Comparison of ENCODE assay signal across 8 cellular contexts in the genomic region with DNA sequence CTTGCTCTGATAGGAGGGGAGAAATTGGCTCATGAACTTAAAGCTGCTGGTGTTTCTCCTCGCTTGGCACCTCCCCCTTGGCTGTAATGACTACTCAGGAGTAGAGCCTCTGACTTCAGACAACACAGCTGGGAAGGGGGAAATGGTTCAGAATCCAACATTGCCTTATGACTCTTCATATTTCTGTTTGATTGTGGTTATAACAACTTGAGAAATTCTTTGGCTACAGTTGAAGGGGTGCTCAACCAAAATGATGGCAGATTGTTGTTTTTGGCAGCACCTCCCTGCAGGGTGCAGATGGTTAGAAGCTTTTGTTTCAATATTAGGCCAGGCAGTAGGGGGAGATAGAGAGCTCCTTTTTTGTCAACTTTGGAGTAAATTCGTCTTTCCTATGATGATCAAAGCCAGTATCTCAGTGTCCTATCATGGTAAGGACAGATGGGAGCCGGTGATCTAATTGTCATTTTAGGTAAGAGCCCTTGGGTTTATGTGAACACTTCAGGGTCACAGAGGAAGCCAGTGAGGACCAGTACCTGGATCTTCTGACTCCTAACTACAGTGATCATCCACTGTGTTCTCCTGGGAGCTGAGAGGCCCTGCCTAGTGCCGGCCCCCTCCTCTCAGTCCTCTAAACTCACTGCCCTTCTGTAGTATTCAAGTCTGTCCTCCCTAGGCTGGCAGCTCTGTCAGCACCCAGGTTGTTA. TPM values are rescaled to one million over a fixed set of nuclear protein-coding genes. Genes with fewer than 3 reads are reported as not detected.
A peak's percentile ranks its signal among the peaks of the same experiment; 100 is the strongest.
DNase-seq lines count a peak whose midpoint lies in the region; ATAC-seq and TF ChIP-seq lines count a peak whose summit lies in the region.

No MANE protein-coding gene starts in this region.

- TF ChIP-seq POLR2A in prostate gland (IDR thresholded peaks at IDR 0.05) = no peak

- peaks cover 69 to 84% of the 10 kb centered on the region in 2 donors for H3K36me3 Mint-ChIP-seq in CD14-positive monocyte
- peaks cover 61% of the 10 kb centered on the region for H3K36me3 Mint-ChIP-seq in activated naive CD8-positive, alpha-beta T cell treated with anti-CD3 and anti-CD28 coated beads, Interleukin-2, amount 50 U/mL, for 24 hours (ENCODE audit: low read depth)

- H3K4me3 ChIP-seq in cardiac muscle cell (no peak overlapping the region), prostate gland (no peak overlapping the region)

- H3K9me3 ChIP-seq in cardiac muscle cell (ENCODE audit: low read depth) = no peaks in the 10 kb centered on the region
- H3K9me3 ChIP-seq in prostate gland = no peaks in the 10 kb centered on the region

- H3K27me3 ChIP-seq in cardiac muscle cell (no peaks in the 10 kb centered on the region), prostate gland (replicated peaks; ENCODE audit: insufficient read depth) (no peaks in the 10 kb centered on the region)

- peaks cover 2% of the 10 kb centered on the region for H3K4me1 Mint-ChIP-seq in CD14-positive monocyte
- peaks cover 6% of the 10 kb centered on the region for H3K4me1 Mint-ChIP-seq in activated naive CD8-positive, alpha-beta T cell treated with anti-CD3 and anti-CD28 coated beads, Interleukin-2, amount 50 U/mL, for 24 hours

- peaks cover 47% of the 10 kb centered on the region for H3K4me1 ChIP-seq in cardiac muscle cell (ENCODE audit: low read depth)
- H3K4me1 ChIP-seq in prostate gland (replicated peaks) = peaks cover 5% of the 10 kb centered on the region

- ATAC-seq in activated naive CD8-positive, alpha-beta T cell treated with anti-CD3 and anti-CD28 coated beads, Interleukin-2, amount 50 U/mL, for 24 hours = peak; percentile 40

- H3K27ac ChIP-seq in cardiac muscle cell (peak overlapping the region; percentile 94), prostate gland (peak overlapping the region; percentile 14 to 43)

- no peak for DNase-seq in CD14-positive monocyte (ENCODE audit: low spot score)
- peak; percentile 15 for DNase-seq in GM19238 (ENCODE audit: insufficient read length, low spot score)
- peak; percentile 81 for DNase-seq in NCI-H2196 (lab: John Stamatoyannopoulos, UW; ENCODE audit: unreplicated experiment)
- no peak for DNase-seq in activated naive CD8-positive, alpha-beta T cell treated with anti-CD3 and anti-CD28 coated beads, Interleukin-2, amount 50 U/mL, for 24 hours
- DNase-seq in cardiac muscle cell (ENCODE audit: low read depth in 1 of 2, low spot score in 1 of 2) = peak; percentile 69 to 98
- DNase-seq in prostate gland (ENCODE audit: low spot score) = peak; percentile 44
- no peak for DNase-seq in NCI-H128 (lab: John Stamatoyannopoulos, UW; ENCODE audit: unreplicated experiment)
- no peak for DNase-seq in activated gamma-delta T cell treated with Interleukin-2 at 50 U/mL for 16 hours

- intact Hi-C loops in CD14-positive monocyte (cut with micrococcal nuclease) = loop anchor here (2.0 to 5.0 kb wide), 4 partner anchors 91 to 149 kb away; a partner anchor contains a TSS
- intact Hi-C loops in prostate gland (cut with DNase I) = loop anchor here (5.0 kb wide), 1 partner anchor 39 kb away; no protein-coding TSS in a partner anchor

- H3K36me3 ChIP-seq in cardiac muscle cell (peaks cover 17% of the 10 kb centered on the region), prostate gland (no peaks in the 10 kb centered on the region)

- H3K27ac Mint-ChIP-seq in CD14-positive monocyte = peak overlapping the region in 2 of 7 donors; percentile 28 to 84
- no peak overlapping the region for H3K27ac Mint-ChIP-seq in activated naive CD8-positive, alpha-beta T cell treated with anti-CD3 and anti-CD28 coated beads, Interleukin-2, amount 50 U/mL, for 24 hours

- H3K4me3 Mint-ChIP-seq in CD14-positive monocyte = no peak overlapping the region
- H3K4me3 Mint-ChIP-seq in activated naive CD8-positive, alpha-beta T cell treated with anti-CD3 and anti-CD28 coated beads, Interleukin-2, amount 50 U/mL, for 24 hours = no peak overlapping the region

- peaks cover 0 to 2% (median 0%) of the 10 kb centered on the region in 7 donors for H3K9me3 Mint-ChIP-seq in CD14-positive monocyte
- H3K9me3 Mint-ChIP-seq in activated naive CD8-positive, alpha-beta T cell treated with anti-CD3 and anti-CD28 coated beads, Interleukin-2, amount 50 U/mL, for 24 hours = no peaks in the 10 kb centered on the region

- no peaks in the 10 kb centered on the region for H3K27me3 Mint-ChIP-seq in CD14-positive monocyte (ENCODE audit: low read depth in 3 of 3)
- H3K27me3 Mint-ChIP-seq in activated naive CD8-positive, alpha-beta T cell treated with anti-CD3 and anti-CD28 coated beads, Interleukin-2, amount 50 U/mL, for 24 hours = no peaks in the 10 kb centered on the region

- 31% methylated on average over 4 of the region's 4 CpGs for WGBS in prostate gland

- TF ChIP-seq CTCF in CD14-positive monocyte (IDR thresholded peaks at IDR 0.05) (peak; percentile 86), cardiac muscle cell (IDR thresholded peaks at IDR 0.05; ENCODE audit: low read depth, low read length) (peak; percentile 83), prostate gland (IDR thresholded peaks at IDR 0.05) (peak; percentile 39 to 82 (median 76))

RNA-seq across cellular contexts. Expression of a gene that starts 39.9 kb away (rescaled TPM):
- polyA plus RNA-seq in CD14-positive monocyte (1 to 10 TPM; 3.6 to 4.7 TPM), cardiac muscle cell (31.0 and 44.5 TPM in 2 replicates)
- total RNA-seq in cardiac muscle cell (26.2 and 43.5 TPM in 2 replicates), prostate gland (10 to 100 TPM; 21.9 to 27.5 TPM)

RNA-seq across cellular contexts. Expression of a gene that starts 40.2 kb away (rescaled TPM):
- polyA plus RNA-seq in CD14-positive monocyte = 1 to 10 TPM; 6.4 to 8.8 TPM
- total RNA-seq in cardiac muscle cell = 19.0 and 23.0 TPM in 2 replicates
- polyA plus RNA-seq in cardiac muscle cell = 23.1 and 32.8 TPM in 2 replicates
- total RNA-seq in prostate gland = 10 to 100 TPM; 14.8 to 26.2 TPM

Comparison
In these comparisons a context has a peak if more than half of its experiments do, and no peak if none do; other contexts are left out.
1. DNase-seq: peak in GM19238 (single experiment), NCI-H2196 (single experiment), cardiac muscle cell (2 of 2) and prostate gland (single experiment); none in CD14-positive monocyte (single experiment), activated naive CD8-positive, alpha-beta T cell treated with anti-CD3 and anti-CD28 coated beads, Interleukin-2, amount 50 U/mL, for 24 hours (single experiment), NCI-H128 (single experiment) and activated gamma-delta T cell treated with Interleukin-2 at 50 U/mL for 16 hours (single experiment).
2. Peak in every context shown above with its lines, with median percentiles within 50 percentile points of each other: CTCF ChIP-seq.